24 cellular contexts compared by ENCODE assay signal in the genomic region with DNA sequence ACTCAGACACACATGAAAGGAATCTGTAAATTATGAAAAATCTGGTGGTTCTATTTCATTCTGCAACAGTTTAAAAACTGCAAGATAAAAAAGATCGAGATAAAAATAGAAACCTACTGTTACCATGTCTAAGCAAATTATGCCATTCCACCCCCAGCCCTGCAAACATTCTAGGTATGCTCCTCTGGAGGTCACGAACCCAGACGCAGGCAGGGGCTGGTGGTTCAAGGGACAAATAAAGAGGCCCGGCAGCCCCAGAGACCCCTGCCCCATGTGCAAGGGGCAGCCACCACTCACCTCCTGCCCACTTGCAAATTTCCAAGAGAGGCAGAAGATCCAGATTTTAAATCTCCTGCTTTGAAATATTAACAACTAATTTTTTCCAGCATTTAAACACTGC.
"Had no signal": no experiment of that assay in that cellular context is flagged by ENCODE, and none has a peak within 500 bp of the region (broad histone marks: within the 10 kb centered on the region; RNA-seq: fewer than 3 reads in every experiment).

No MANE protein-coding gene starts in this region.

- H3K4me1 Mint-ChIP-seq: central memory CD8-positive, alpha-beta T cell had no signal

- H3K36me3 Mint-ChIP-seq: activated naive CD8-positive, alpha-beta T cell; type B pancreatic cell had no signal

- H3K27ac ChIP-seq: epithelial cell of prostate, heart left ventricle had no signal

- H3K27me3 Mint-ChIP-seq: activated B cell treated with CpG ODN at 0.5 μM for 24 hours; activated naive CD8-positive, alpha-beta T cell; brain; central memory CD8-positive, alpha-beta T cell; type B pancreatic cell had no signal

- H3K36me3 ChIP-seq: heart left ventricle had no signal

- DNase-seq: activated B cell treated with CpG ODN at 0.5 μM for 24 hours; activated CD4-positive, alpha-beta T cell treated with anti-CD3 and anti-CD28 coated beads for 48 hours; activated CD8-positive, alpha-beta memory T cell treated with anti-CD3 and anti-CD28 coated beads, Interleukin-2, amount 50 U/mL, for 48 hours; activated CD8-positive, alpha-beta T cell treated with anti-CD3 and anti-CD28 coated beads for 36 hours; activated gamma-delta T cell; activated T-cell treated with anti-CD3 and anti-CD28 coated beads, Interleukin-2, amount 50 U/mL, for 72 hours; amniotic stem cell; cortex of kidney; effector memory CD4-positive, alpha-beta T cell; heart left ventricle; naive thymus-derived CD4-positive, alpha-beta T cell; posterior cingulate gyrus; small intestine; stimulated activated CD4-positive, alpha-beta T cell treated with anti-CD3 and anti-CD28 coated beads, Interleukin-4, amount 100 ng/mL, for 4 hours; stimulated activated CD8-positive, alpha-beta memory T cell treated with anti-CD3 and anti-CD28 coated beads, Interleukin-4, amount 100 ng/mL, for 48 hours; stimulated activated naive CD4-positive, alpha-beta T cell treated with Interleukin-2 at 50 U/mL for 16 hours; substantia nigra; SW 1271 had no signal

- H3K27me3 ChIP-seq: heart left ventricle had no signal

- H3K9me3 Mint-ChIP-seq: activated B cell treated with CpG ODN at 0.5 μM for 24 hours; activated CD8-positive, alpha-beta T cell treated with anti-CD3 and anti-CD28 coated beads for 36 hours; activated T-cell treated with anti-CD3 and anti-CD28 coated beads, Interleukin-2, amount 50 U/mL, for 72 hours; central memory CD8-positive, alpha-beta T cell; T-helper 2 cell treated with Interferon-gamma antibody and Interleukin-4, amounts not matched to agents 5 μg/mL and 100 μg/mL, for 36 hours; type B pancreatic cell had no signal

- ATAC-seq: activated CD8-positive, alpha-beta T cell treated with anti-CD3 and anti-CD28 coated beads for 36 hours; activated T-cell treated with anti-CD3 and anti-CD28 coated beads, Interleukin-2, amount 50 U/mL, for 72 hours; heart left ventricle; naive thymus-derived CD4-positive, alpha-beta T cell had no signal

- H3K9me3 ChIP-seq: heart left ventricle had no signal

- H3K4me3 ChIP-seq: heart left ventricle had no signal

- H3K4me3 Mint-ChIP-seq: activated B cell treated with CpG ODN at 0.5 μM for 24 hours; activated CD8-positive, alpha-beta T cell treated with anti-CD3 and anti-CD28 coated beads for 36 hours; activated naive CD8-positive, alpha-beta T cell; activated T-cell treated with anti-CD3 and anti-CD28 coated beads, Interleukin-2, amount 50 U/mL, for 72 hours; brain; central memory CD8-positive, alpha-beta T cell; naive thymus-derived CD4-positive, alpha-beta T cell; T-helper 2 cell treated with Interferon-gamma antibody and Interleukin-4, amounts not matched to agents 5 μg/mL and 100 μg/mL, for 36 hours; type B pancreatic cell had no signal

- H3K27ac Mint-ChIP-seq: activated B cell treated with CpG ODN at 0.5 μM for 24 hours; activated CD8-positive, alpha-beta T cell treated with anti-CD3 and anti-CD28 coated beads for 36 hours; activated naive CD8-positive, alpha-beta T cell; activated T-cell treated with anti-CD3 and anti-CD28 coated beads, Interleukin-2, amount 50 U/mL, for 72 hours; naive thymus-derived CD4-positive, alpha-beta T cell; T-helper 2 cell treated with Interferon-gamma antibody and Interleukin-4, amounts not matched to agents 5 μg/mL and 100 μg/mL, for 36 hours; type B pancreatic cell had no signal
